ENCODE assay signal across 12 cellular contexts in the genomic region with DNA sequence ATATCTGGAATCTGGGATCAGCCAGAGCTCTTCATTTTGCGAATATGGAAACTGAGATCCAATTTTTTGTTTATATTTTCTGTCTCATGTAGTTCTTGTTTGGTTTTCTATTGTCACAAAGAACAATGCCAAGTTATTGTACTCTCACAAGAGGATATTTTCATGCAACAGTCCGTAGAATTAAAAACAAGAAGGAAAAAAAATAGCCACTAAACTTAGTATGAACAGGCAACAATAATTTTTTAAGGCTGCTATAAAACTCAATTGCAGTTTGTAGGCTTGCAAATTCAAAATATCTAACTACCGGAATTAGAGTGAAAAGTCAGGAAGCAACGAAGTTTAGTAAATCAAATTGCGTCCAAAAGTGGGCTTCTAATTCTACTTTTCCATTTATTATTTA. TPM values are rescaled to one million over a fixed set of nuclear protein-coding genes. Genes with fewer than 3 reads are reported as not detected.
DNase-seq lines count a peak whose midpoint lies in the region; ATAC-seq and TF ChIP-seq lines count a peak whose summit lies in the region.
"Had no signal": no experiment of that assay in that cellular context is flagged by ENCODE, and none has a peak within 500 bp of the region (broad histone marks: within the 10 kb centered on the region; RNA-seq: fewer than 3 reads in every experiment).

No MANE protein-coding gene starts in this region.

- 72% methylated on average over 5 of the region's 5 CpGs for WGBS in hepatocyte (ENCODE audit: low lambda C conversion rate, missing lambda C conversion rate)

- H3K4me2 ChIP-seq in hepatocyte: peak overlapping the region; percentile 99

- H3K36me3 ChIP-seq in cardiac muscle cell: no peaks in the 10 kb centered on the region
- no peaks in the 10 kb centered on the region for H3K36me3 ChIP-seq in brain microvascular endothelial cell (replicated peaks)
- H3K36me3 ChIP-seq in hepatocyte (replicated peaks; ENCODE audit: insufficient read depth, low read depth): no peaks in the 10 kb centered on the region
- H3K36me3 ChIP-seq: esophagus muscularis mucosa had no signal

- no peak overlapping the region for H3K4me3 Mint-ChIP-seq in natural killer cell treated with Interleukin-12 subunit alpha and Interleukin-12 subunit beta and Interleukin-15 and Interleukin-18, amount 100 ng/mL, for 72 hours
- no peak overlapping the region for H3K4me3 Mint-ChIP-seq in activated T-cell treated with anti-CD3 and anti-CD28 coated beads, Interleukin-2, amount 50 U/mL, for 72 hours
- H3K4me3 Mint-ChIP-seq: activated CD4-positive, alpha-beta memory T cell treated with anti-CD3 and anti-CD28 coated beads for 36 hours had no signal

- peaks cover 0 to 5% of the 10 kb centered on the region in 2 donors for H3K4me1 Mint-ChIP-seq in natural killer cell treated with Interleukin-12 subunit alpha and Interleukin-12 subunit beta and Interleukin-15 and Interleukin-18, amount 100 ng/mL, for 72 hours (ENCODE audit: low read depth in 2 of 2)
- H3K4me1 Mint-ChIP-seq in activated T-cell treated with anti-CD3 and anti-CD28 coated beads, Interleukin-2, amount 50 U/mL, for 72 hours (ENCODE audit: low read depth): no peaks in the 10 kb centered on the region

- no peak overlapping the region for H3K27ac Mint-ChIP-seq in natural killer cell treated with Interleukin-12 subunit alpha and Interleukin-12 subunit beta and Interleukin-15 and Interleukin-18, amount 100 ng/mL, for 72 hours
- H3K27ac Mint-ChIP-seq in activated T-cell treated with anti-CD3 and anti-CD28 coated beads, Interleukin-2, amount 50 U/mL, for 72 hours: no peak overlapping the region
- H3K27ac Mint-ChIP-seq: activated CD4-positive, alpha-beta memory T cell treated with anti-CD3 and anti-CD28 coated beads for 36 hours; naive B cell had no signal

- H3K4me1 ChIP-seq in cardiac muscle cell (ENCODE audit: low read depth) (peaks cover 46% of the 10 kb centered on the region), hepatocyte (ENCODE audit: insufficient read depth) (no peaks in the 10 kb centered on the region)

- in situ Hi-C loops in brain microvascular endothelial cell (cut with HindIII; ENCODE audit: low pct_ligation_motif_present, low sequenced_read_pairs): no loop called here

- H3K27ac ChIP-seq in cardiac muscle cell: peak overlapping the region; percentile 99
- H3K27ac ChIP-seq in brain microvascular endothelial cell: peak overlapping the region; percentile 64
- H3K27ac ChIP-seq in hepatocyte: no peak overlapping the region
- H3K27ac ChIP-seq in substantia nigra (ENCODE audit: low read depth, low read length, poor library complexity, severe bottlenecking): peak overlapping the region; percentile 79
- H3K27ac ChIP-seq: esophagus muscularis mucosa had no signal

- no peaks in the 10 kb centered on the region for H3K27me3 ChIP-seq in cardiac muscle cell
- H3K27me3 ChIP-seq in brain microvascular endothelial cell (replicated peaks): no peaks in the 10 kb centered on the region
- peaks cover 30% of the 10 kb centered on the region for H3K27me3 ChIP-seq in hepatocyte

- H2AFZ ChIP-seq in hepatocyte: no peak overlapping the region

- no peaks in the 10 kb centered on the region for H3K9me2 ChIP-seq in hepatocyte (replicated peaks; ENCODE audit: insufficient read depth)

- H3K9me3 ChIP-seq in cardiac muscle cell (ENCODE audit: low read depth) (no peaks in the 10 kb centered on the region), hepatocyte (ENCODE audit: low read depth) (no peaks in the 10 kb centered on the region)
- H3K9me3 ChIP-seq: esophagus muscularis mucosa had no signal

- DNase-seq in cardiac muscle cell (ENCODE audit: low read depth in 1 of 2, low spot score in 1 of 2): no peak
- DNase-seq in cardiac septum (ENCODE audit: low spot score): no peak
- no peak for DNase-seq in brain microvascular endothelial cell
- no peak for DNase-seq in hepatocyte (ENCODE audit: low spot score)
- DNase-seq in substantia nigra (lab: John Stamatoyannopoulos, UW): no peak
- no peak for DNase-seq in natural killer cell treated with Interleukin-12 subunit alpha and Interleukin-12 subunit beta and Interleukin-15 and Interleukin-18, amount 100 ng/mL, for 72 hours (ENCODE audit: low spot score)
- no peak for DNase-seq in activated T-cell treated with anti-CD3 and anti-CD28 coated beads, Interleukin-2, amount 50 U/mL, for 72 hours
- DNase-seq: activated CD4-positive, alpha-beta memory T cell treated with anti-CD3 and anti-CD28 coated beads for 36 hours; naive B cell had no signal

- H3K9me3 Mint-ChIP-seq in natural killer cell treated with Interleukin-12 subunit alpha and Interleukin-12 subunit beta and Interleukin-15 and Interleukin-18, amount 100 ng/mL, for 72 hours: no peaks in the 10 kb centered on the region
- H3K9me3 Mint-ChIP-seq in activated T-cell treated with anti-CD3 and anti-CD28 coated beads, Interleukin-2, amount 50 U/mL, for 72 hours: no peaks in the 10 kb centered on the region
- H3K9me3 Mint-ChIP-seq: activated CD4-positive, alpha-beta memory T cell treated with anti-CD3 and anti-CD28 coated beads for 36 hours had no signal

- peaks cover 38 to 51% of the 10 kb centered on the region in 2 donors for H3K27me3 Mint-ChIP-seq in natural killer cell treated with Interleukin-12 subunit alpha and Interleukin-12 subunit beta and Interleukin-15 and Interleukin-18, amount 100 ng/mL, for 72 hours
- peaks cover 58% of the 10 kb centered on the region for H3K27me3 Mint-ChIP-seq in activated T-cell treated with anti-CD3 and anti-CD28 coated beads, Interleukin-2, amount 50 U/mL, for 72 hours (ENCODE audit: low read depth)

- peak overlapping the region; percentile 70 for H3K4me3 ChIP-seq in cardiac muscle cell
- H3K4me3 ChIP-seq in brain microvascular endothelial cell (ENCODE audit: low read depth, low read length): peak overlapping the region; percentile 71
- no peak overlapping the region for H3K4me3 ChIP-seq in hepatocyte

- H3K36me3 Mint-ChIP-seq in natural killer cell treated with Interleukin-12 subunit alpha and Interleukin-12 subunit beta and Interleukin-15 and Interleukin-18, amount 100 ng/mL, for 72 hours: no peaks in the 10 kb centered on the region
- H3K36me3 Mint-ChIP-seq in activated T-cell treated with anti-CD3 and anti-CD28 coated beads, Interleukin-2, amount 50 U/mL, for 72 hours (ENCODE audit: insufficient read depth in 2 of 2): no peaks in the 10 kb centered on the region
- H3K36me3 Mint-ChIP-seq: activated CD4-positive, alpha-beta memory T cell treated with anti-CD3 and anti-CD28 coated beads for 36 hours; naive B cell had no signal

- H4K20me1 ChIP-seq in hepatocyte (ENCODE audit: insufficient read depth, poor library complexity, severe bottlenecking): no peaks in the 10 kb centered on the region

- no peak for ATAC-seq in natural killer cell treated with Interleukin-12 subunit alpha and Interleukin-12 subunit beta and Interleukin-15 and Interleukin-18, amount 100 ng/mL, for 72 hours
- no peak for ATAC-seq in GM21526 (IDR thresholded peaks at IDR 0.05; ENCODE audit: low FRiP score, unreplicated experiment)
- no peak for ATAC-seq in activated T-cell treated with anti-CD3 and anti-CD28 coated beads, Interleukin-2, amount 50 U/mL, for 72 hours (replicated peaks in 1 of 2)

- TF ChIP-seq CTCF in cardiac muscle cell (IDR thresholded peaks at IDR 0.05; ENCODE audit: low read depth, low read length) (no peak), brain microvascular endothelial cell (IDR thresholded peaks at IDR 0.05; ENCODE audit: low read depth, low read length, missing control alignments) (no peak), hepatocyte (IDR thresholded peaks at IDR 0.05; ENCODE audit: poor library complexity) (no peak)

- no peaks in the 10 kb centered on the region for H3K79me2 ChIP-seq in hepatocyte

- intact Hi-C loops in cardiac septum (cut with DNase I): loop anchor here (2.0 kb wide), 1 partner anchor 42 kb away; a partner anchor contains a TSS

RNA-seq across cellular contexts. Expression of gene POPDC3, which starts 1.2 kb away (rescaled TPM):
- total RNA-seq in cardiac muscle cell (49.4 and 53.4 TPM in 2 replicates), cardiac septum (35.1 TPM), hepatocyte (0.93 and 1.2 TPM in 2 replicates)
- polyA plus RNA-seq in cardiac muscle cell (80.0 and 97.0 TPM in 2 replicates), hepatocyte (1.5 and 1.7 TPM in 2 replicates)
- total RNA-seq in natural killer cell treated with Interleukin-12 subunit alpha and Interleukin-12 subunit beta and Interleukin-15 and Interleukin-18, amount 100 ng/mL, for 72 hours: not detected
- total RNA-seq in activated T-cell treated with anti-CD3 and anti-CD28 coated beads, Interleukin-2, amount 50 U/mL, for 72 hours: not detected
- total RNA-seq: activated CD4-positive, alpha-beta memory T cell treated with anti-CD3 and anti-CD28 coated beads for 36 hours; esophagus muscularis mucosa; ureter had no signal

Comparison
In these comparisons a context has a peak if more than half of its experiments do, and no peak if none do; other contexts are left out.
1. RNA of gene POPDC3, which starts 1.2 kb away (total RNA-seq): 49.4 to 53.4 TPM in cardiac muscle cell and 35.1 TPM in cardiac septum (single experiment); 0.93 to 1.2 TPM in hepatocyte, not detected in natural killer cell treated with Interleukin-12 subunit alpha and Interleukin-12 subunit beta and Interleukin-15 and Interleukin-18, amount 100 ng/mL, for 72 hours and not detected in activated T-cell treated with anti-CD3 and anti-CD28 coated beads, Interleukin-2, amount 50 U/mL, for 72 hours; every median in the first group is over 10 times any median in the second.